ENCODE assay signal across 8 cellular contexts in the genomic region with DNA sequence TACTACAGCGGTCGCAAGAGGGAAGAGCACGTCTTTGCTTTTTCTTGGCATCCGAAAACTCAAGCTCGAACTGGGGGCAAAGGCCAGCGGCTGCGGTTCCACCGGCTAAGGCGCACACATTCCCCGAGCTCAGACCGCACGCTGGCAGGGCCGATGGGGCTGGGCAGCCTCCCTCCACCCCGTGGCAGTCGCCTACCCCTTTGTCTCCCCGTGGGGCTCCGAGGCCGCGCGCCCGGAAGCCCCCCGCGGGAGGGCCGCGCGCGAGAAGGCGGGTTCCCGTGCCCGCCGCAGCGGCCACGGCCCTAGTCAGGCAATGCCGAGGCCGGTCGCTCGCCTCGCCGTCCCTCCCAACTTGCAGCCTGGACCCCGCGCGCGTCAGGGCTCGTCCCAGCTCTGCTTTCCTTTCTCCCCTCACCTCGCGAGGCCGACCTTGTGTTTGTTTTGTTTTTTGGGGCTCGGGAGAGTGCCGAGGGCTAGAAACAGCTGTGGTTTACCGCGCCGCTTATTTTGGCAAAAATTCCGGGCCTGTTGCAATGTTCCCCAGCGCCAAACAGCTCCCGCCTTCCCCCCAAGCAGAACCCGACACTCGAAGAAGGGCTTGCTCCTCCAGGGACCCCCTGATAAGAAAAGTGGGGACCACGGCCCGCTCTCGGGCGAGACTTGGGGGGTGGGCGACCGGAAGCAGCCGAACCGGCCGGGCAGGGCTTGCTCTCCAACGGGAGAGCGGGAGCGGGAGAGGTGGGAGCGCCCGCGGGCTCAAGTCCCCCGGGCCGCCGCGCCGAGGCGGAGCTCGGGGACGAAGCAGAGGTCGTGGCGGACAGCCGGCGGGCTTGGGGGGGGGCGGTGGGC. TPM values are rescaled to one million over a fixed set of nuclear protein-coding genes. Genes with fewer than 3 reads are reported as not detected.
DNase-seq lines count a peak whose midpoint lies in the region; ATAC-seq and TF ChIP-seq lines count a peak whose summit lies in the region.

No MANE protein-coding gene starts in this region.

- WGBS in right cardiac atrium: under 1% methylated on average over 85 of the region's 85 CpGs

- no peaks in the 10 kb centered on the region for H3K27me3 ChIP-seq in CD4-positive, CD25-positive, alpha-beta regulatory T cell (ENCODE audit: control insufficient read depth, insufficient read depth, low read length)
- no peaks in the 10 kb centered on the region for H3K27me3 ChIP-seq in right cardiac atrium (ENCODE audit: control insufficient read depth, insufficient read depth)

- peak in 2 of 3 donors; percentile 40 to 43 for DNase-seq in CD4-positive, CD25-positive, alpha-beta regulatory T cell
- no peak for DNase-seq in LNCaP clone FGC (ENCODE audit: low read depth)
- peak; percentile 71 to 90 (median 89) for DNase-seq in right cardiac atrium
- DNase-seq in putamen (ENCODE audit: low spot score): peak; percentile 37

- H3K4me1 Mint-ChIP-seq in CD4-positive, CD25-positive, alpha-beta regulatory T cell: peaks cover 10 to 42% (median 21%) of the 10 kb centered on the region in 4 donors
- peaks cover 32% of the 10 kb centered on the region for H3K4me1 Mint-ChIP-seq in T-helper 1 cell treated with Interleukin-12 subunit alpha and Interleukin-12 subunit beta and Interleukin-4 antibody, amounts not matched to agents 30 μg/mL and 1 μg/mL, for 36 hours (ENCODE audit: low read depth)

- no peaks in the 10 kb centered on the region for H3K9me3 ChIP-seq in CD4-positive, CD25-positive, alpha-beta regulatory T cell (ENCODE audit: control insufficient read depth in 2 of 2, low read length in 2 of 2)
- no peaks in the 10 kb centered on the region for H3K9me3 ChIP-seq in right cardiac atrium (ENCODE audit: control insufficient read depth, low read length)

- H3K4me3 ChIP-seq in CD4-positive, CD25-positive, alpha-beta regulatory T cell (ENCODE audit: low read depth, low read length): peak overlapping the region; percentile 80
- H3K4me3 ChIP-seq in LNCaP clone FGC (ENCODE audit: low read depth, low read length): peak overlapping the region; percentile 73
- peak overlapping the region; percentile 74 for H3K4me3 ChIP-seq in right cardiac atrium (ENCODE audit: low read length)

- H3K9me3 Mint-ChIP-seq in CD4-positive, CD25-positive, alpha-beta regulatory T cell: peaks cover 0 to 2% (median 0%) of the 10 kb centered on the region in 7 donors
- no peaks in the 10 kb centered on the region for H3K9me3 Mint-ChIP-seq in T-helper 1 cell treated with Interleukin-12 subunit alpha and Interleukin-12 subunit beta and Interleukin-4 antibody, amounts not matched to agents 30 μg/mL and 1 μg/mL, for 36 hours

- peak overlapping the region; percentile 78 for H3K27ac ChIP-seq in CD4-positive, CD25-positive, alpha-beta regulatory T cell (ENCODE audit: insufficient read depth, low read length, poor library complexity, severe bottlenecking)
- peak overlapping the region; percentile 95 for H3K27ac ChIP-seq in angular gyrus (ENCODE audit: low read depth, low read length)
- H3K27ac ChIP-seq in right cardiac atrium (ENCODE audit: low read length): peak overlapping the region; percentile 97

- peak overlapping the region; percentile 87 to 98 (median 89) for H3K27ac Mint-ChIP-seq in CD4-positive, CD25-positive, alpha-beta regulatory T cell
- peak overlapping the region; percentile 92 for H3K27ac Mint-ChIP-seq in T-helper 1 cell treated with Interleukin-12 subunit alpha and Interleukin-12 subunit beta and Interleukin-4 antibody, amounts not matched to agents 30 μg/mL and 1 μg/mL, for 36 hours

- peaks cover 10% of the 10 kb centered on the region for H3K27me3 Mint-ChIP-seq in CD4-positive, CD25-positive, alpha-beta regulatory T cell
- no peaks in the 10 kb centered on the region for H3K27me3 Mint-ChIP-seq in T-helper 1 cell treated with Interleukin-12 subunit alpha and Interleukin-12 subunit beta and Interleukin-4 antibody, amounts not matched to agents 30 μg/mL and 1 μg/mL, for 36 hours (ENCODE audit: low read depth)

- peak overlapping the region; percentile 91 to 97 (median 94) for H3K4me3 Mint-ChIP-seq in CD4-positive, CD25-positive, alpha-beta regulatory T cell
- peak overlapping the region; percentile 84 for H3K4me3 Mint-ChIP-seq in T-helper 1 cell treated with Interleukin-12 subunit alpha and Interleukin-12 subunit beta and Interleukin-4 antibody, amounts not matched to agents 30 μg/mL and 1 μg/mL, for 36 hours

- no peak for TF ChIP-seq CTCF in LNCaP clone FGC (IDR thresholded peaks at IDR 0.05; ENCODE audit: control insufficient read depth, extremely low read depth, insufficient read depth)

- H3K36me3 ChIP-seq in CD4-positive, CD25-positive, alpha-beta regulatory T cell (ENCODE audit: control insufficient read depth, insufficient read depth, low read length): no peaks in the 10 kb centered on the region

- intact Hi-C loops in right cardiac atrium (cut with DNase I): loop anchor here in 3 of 4 donors (5.0 to 10.0 kb wide), 4 partner anchors 71 to 361 kb away; a partner anchor contains a TSS

- peak; percentile 15 to 19 for ATAC-seq in CD4-positive, CD25-positive, alpha-beta regulatory T cell (ENCODE audit: low read depth in 2 of 2)
- ATAC-seq in GM19467 (IDR thresholded peaks at IDR 0.05; ENCODE audit: unreplicated experiment) (peak; percentile 32), right cardiac atrium (peak; percentile 69 to 72), GM18870 (IDR thresholded peaks at IDR 0.05; ENCODE audit: unreplicated experiment) (no peak)

- H3K4me1 ChIP-seq in CD4-positive, CD25-positive, alpha-beta regulatory T cell (ENCODE audit: control insufficient read depth, insufficient read depth, low read length, poor library complexity, severe bottlenecking): peaks cover 37% of the 10 kb centered on the region
- H3K4me1 ChIP-seq in right cardiac atrium (ENCODE audit: control insufficient read depth, insufficient read depth, low read length): no peaks in the 10 kb centered on the region

- no peaks in the 10 kb centered on the region for H3K36me3 Mint-ChIP-seq in CD4-positive, CD25-positive, alpha-beta regulatory T cell
- peaks cover 7% of the 10 kb centered on the region for H3K36me3 Mint-ChIP-seq in T-helper 1 cell treated with Interleukin-12 subunit alpha and Interleukin-12 subunit beta and Interleukin-4 antibody, amounts not matched to agents 30 μg/mL and 1 μg/mL, for 36 hours (ENCODE audit: low read depth)

RNA-seq across cellular contexts. Expression of a gene that starts 0.6 kb away (rescaled TPM):
- total RNA-seq in CD4-positive, CD25-positive, alpha-beta regulatory T cell: 21.4 TPM
- 10 to 100 TPM in 2 of 4 donors, 1 to 10 TPM in 2; 6.3 to 10.5 (median 9.3) TPM for polyA plus RNA-seq in CD4-positive, CD25-positive, alpha-beta regulatory T cell
- total RNA-seq in right cardiac atrium: 1 to 10 TPM; 5.6 to 7.3 (median 6.2) TPM
- 0.86 TPM for polyA plus RNA-seq in right cardiac atrium
